ENCODE assay signal across 9 cellular contexts in genomic region chr7:79451580-79451979, GRCh38. TPM values are rescaled to one million over a fixed set of nuclear protein-coding genes. Genes with fewer than 3 reads are reported as not detected.
A peak's percentile ranks its signal among the peaks of the same experiment; 100 is the strongest.
DNase-seq lines count a peak whose midpoint lies in the region; ATAC-seq and TF ChIP-seq lines count a peak whose summit lies in the region.
"Had no signal": no experiment of that assay in that cellular context is flagged by ENCODE, and none has a peak within 500 bp of the region (broad histone marks: within the 10 kb centered on the region; RNA-seq: fewer than 3 reads in every experiment).

No MANE protein-coding gene starts in this region.

- no peak for TF ChIP-seq CTCF in dorsolateral prefrontal cortex (IDR thresholded peaks at IDR 0.05 in 54 of 56, conservative IDR thresholded peaks at IDR 0.05 in 2 of 56; ENCODE audit: low read depth in 1 of 56, partially characterized antibody in 56 of 56)
- no peak for TF ChIP-seq CTCF in type B pancreatic cell (conservative IDR thresholded peaks at IDR 0.05)

- no peak for TF ChIP-seq POLR2A in GM18505 (IDR thresholded peaks at IDR 0.05; ENCODE audit: borderline replicate concordance, extremely low read depth, insufficient read depth, insufficient read length)

- DNase-seq in activated naive CD4-positive, alpha-beta T cell treated with anti-CD3 and anti-CD28 coated beads for 36 hours, result no peak
- DNase-seq in activated naive CD4-positive, alpha-beta T cell treated with Interleukin-2 at 50 U/mL for 16 hours, result no peak
- no peak for DNase-seq in dorsolateral prefrontal cortex
- no peak for DNase-seq in type B pancreatic cell (ENCODE audit: extremely low spot score, unreplicated experiment)
- DNase-seq in NCI-H446 treated with DMSO at 0.1 percent for 48 hours (lab: John Stamatoyannopoulos, UW), result no peak
- no peak for DNase-seq in GM19240 (ENCODE audit: insufficient read length, low spot score)
- DNase-seq: activated CD4-positive, alpha-beta T cell treated with anti-CD3 and anti-CD28 coated beads for 1 hour had no signal

- CTCF ChIA-PET in activated naive CD4-positive, alpha-beta T cell treated with anti-CD3 and anti-CD28 coated beads for 36 hours (lab: Charles Lee), result no interaction called here

- no peaks in the 10 kb centered on the region for H3K9me3 Mint-ChIP-seq in activated naive CD4-positive, alpha-beta T cell treated with anti-CD3 and anti-CD28 coated beads for 36 hours
- H3K9me3 Mint-ChIP-seq in type B pancreatic cell, result no peaks in the 10 kb centered on the region

- H3K36me3 Mint-ChIP-seq in activated naive CD4-positive, alpha-beta T cell treated with anti-CD3 and anti-CD28 coated beads for 36 hours (ENCODE audit: low read depth), result peaks cover 2% of the 10 kb centered on the region
- no peaks in the 10 kb centered on the region for H3K36me3 Mint-ChIP-seq in type B pancreatic cell

- H3K4me1 Mint-ChIP-seq in activated naive CD4-positive, alpha-beta T cell treated with anti-CD3 and anti-CD28 coated beads for 36 hours (ENCODE audit: low read depth), result peaks cover 14% of the 10 kb centered on the region
- H3K4me1 Mint-ChIP-seq in type B pancreatic cell (ENCODE audit: unreplicated experiment), result peaks cover 5% of the 10 kb centered on the region

- peak overlapping the region; percentile 68 for H3K4me3 Mint-ChIP-seq in activated naive CD4-positive, alpha-beta T cell treated with anti-CD3 and anti-CD28 coated beads for 36 hours
- H3K4me3 Mint-ChIP-seq in type B pancreatic cell, result peak overlapping the region; percentile 96

- H3K27me3 Mint-ChIP-seq in activated naive CD4-positive, alpha-beta T cell treated with anti-CD3 and anti-CD28 coated beads for 36 hours (ENCODE audit: low read depth), result peaks cover 47% of the 10 kb centered on the region
- peaks cover 27% of the 10 kb centered on the region for H3K27me3 Mint-ChIP-seq in type B pancreatic cell

- H3K9me3 ChIP-seq in mucosa of rectum (ENCODE audit: control insufficient read depth in 2 of 2, low read length in 2 of 2), result no peaks in the 10 kb centered on the region

- intact Hi-C loops in activated naive CD4-positive, alpha-beta T cell treated with anti-CD3 and anti-CD28 coated beads for 36 hours (cut with micrococcal nuclease), result no loop called here
- intact Hi-C loops in dorsolateral prefrontal cortex (cut with DNase I), result loop anchor here (5.0 to 10.0 kb wide), 4 partner anchors 44 to 157 kb away; no protein-coding TSS in a partner anchor

- H3K4me3 ChIP-seq in dorsolateral prefrontal cortex (peak overlapping the region; percentile 62 to 96 (median 89)), mucosa of rectum (ENCODE audit: low read length in 2 of 2) (peak overlapping the region; percentile 76)

- peaks cover 0 to 3% of the 10 kb centered on the region in 2 donors for H3K4me1 ChIP-seq in mucosa of rectum (ENCODE audit: control insufficient read depth in 2 of 2, insufficient read depth in 2 of 2, low read length in 2 of 2)

- H3K27me3 ChIP-seq in dorsolateral prefrontal cortex (no peaks in the 10 kb centered on the region), mucosa of rectum (ENCODE audit: control insufficient read depth in 2 of 2, insufficient read depth in 2 of 2, low read length in 2 of 2) (peaks cover 6 to 8% of the 10 kb centered on the region in 2 donors)

- no peak overlapping the region for H3K27ac Mint-ChIP-seq in activated naive CD4-positive, alpha-beta T cell treated with anti-CD3 and anti-CD28 coated beads for 36 hours
- H3K27ac Mint-ChIP-seq in type B pancreatic cell, result peak overlapping the region; percentile 89

- ATAC-seq in GM18505 (IDR thresholded peaks at IDR 0.05; ENCODE audit: unreplicated experiment), result no peak

- H3K36me3 ChIP-seq in mucosa of rectum (ENCODE audit: control insufficient read depth in 2 of 2, insufficient read depth in 2 of 2, low read length in 2 of 2), result no peaks in the 10 kb centered on the region

- H3K27ac ChIP-seq in dorsolateral prefrontal cortex (peak overlapping the region; percentile 52 to 99 (median 98)), mucosa of rectum (ENCODE audit: low read depth in 2 of 2, low read length in 2 of 2) (peak overlapping the region; percentile 83 to 87)

- H3K9ac ChIP-seq in mucosa of rectum (ENCODE audit: low read depth in 1 of 2, low read length in 2 of 2), result no peak overlapping the region

RNA-seq across cellular contexts. Expression of gene MAGI2, which starts 1.9 kb away (rescaled TPM):
- under 1 TPM; 0.07 to 0.19 TPM for total RNA-seq in activated naive CD4-positive, alpha-beta T cell treated with anti-CD3 and anti-CD28 coated beads for 36 hours
- total RNA-seq in dorsolateral prefrontal cortex (100 to 1,000 TPM; 157 to 311 (median 217) TPM), type B pancreatic cell (ENCODE audit: low replicate concordance) (5.7 and 13.3 TPM in 2 replicates)
